ENCODE assay signal across 9 cellular contexts in genomic region chr7:150404172-150404784, GRCh38. TPM values are rescaled to one million over a fixed set of nuclear protein-coding genes. Genes with fewer than 3 reads are reported as not detected.
A peak's percentile ranks its signal among the peaks of the same experiment; 100 is the strongest.
DNase-seq lines count a peak whose midpoint lies in the region; ATAC-seq and TF ChIP-seq lines count a peak whose summit lies in the region.
"Had no signal": no experiment of that assay in that cellular context is flagged by ENCODE, and none has a peak within 500 bp of the region (broad histone marks: within the 10 kb centered on the region; RNA-seq: fewer than 3 reads in every experiment).

No MANE protein-coding gene starts in this region.

- ATAC-seq in CD4-positive, CD25-positive, alpha-beta regulatory T cell (ENCODE audit: low read depth in 2 of 2), result no peak
- no peak for ATAC-seq in naive thymus-derived CD8-positive, alpha-beta T cell
- ATAC-seq in GM21576 (IDR thresholded peaks at IDR 0.05; ENCODE audit: unreplicated experiment), result no peak

- H3K27ac Mint-ChIP-seq in CD4-positive, CD25-positive, alpha-beta regulatory T cell, result peak overlapping the region; percentile 82 to 95 (median 85)
- peak overlapping the region; percentile 89 to 99 (median 95) for H3K27ac Mint-ChIP-seq in naive thymus-derived CD8-positive, alpha-beta T cell

- POLR2A ChIA-PET in naive thymus-derived CD8-positive, alpha-beta T cell (lab: Charles Lee), result interaction anchor here (0.6 to 5.2 kb wide), 16 partner anchors 9 to 1161 kb away, joined by 3 to 96 read pairs (median 4); partner anchors contain the start of genes GIMAP1, GIMAP4, REPIN1 and ZNF775

- peak overlapping the region; percentile 43 for H2AFZ ChIP-seq in OCI-LY3 (ENCODE audit: low read depth, low read length)

- no peak for TF ChIP-seq CTCF in OCI-LY3 (IDR thresholded peaks at IDR 0.05; ENCODE audit: low read depth, low read length)

- H3K4me1 Mint-ChIP-seq in CD4-positive, CD25-positive, alpha-beta regulatory T cell, result peaks cover 0 to 46% (median 30%) of the 10 kb centered on the region in 4 donors
- H3K4me1 Mint-ChIP-seq in naive thymus-derived CD8-positive, alpha-beta T cell, result peaks cover 25 to 54% (median 41%) of the 10 kb centered on the region in 4 donors

- no peaks in the 10 kb centered on the region for H3K9me3 ChIP-seq in CD4-positive, CD25-positive, alpha-beta regulatory T cell (ENCODE audit: control insufficient read depth in 2 of 2, low read length in 2 of 2)
- H3K9me3 ChIP-seq in OCI-LY3 (ENCODE audit: insufficient read depth, low read length) (no peaks in the 10 kb centered on the region), ectodermal cell (ENCODE audit: control insufficient read depth, low read length) (no peaks in the 10 kb centered on the region)

- peak overlapping the region; percentile 97 for H3K9ac ChIP-seq in OCI-LY3 (ENCODE audit: low read length)

- peak overlapping the region; percentile 99 for H3K4me2 ChIP-seq in OCI-LY3 (ENCODE audit: low read length)

- peak overlapping the region; percentile 72 to 99 (median 94) for H3K4me3 Mint-ChIP-seq in CD4-positive, CD25-positive, alpha-beta regulatory T cell
- H3K4me3 Mint-ChIP-seq in naive thymus-derived CD8-positive, alpha-beta T cell, result peak overlapping the region; percentile 79 to 98 (median 94)

- peaks cover 12% of the 10 kb centered on the region for H3K36me3 Mint-ChIP-seq in CD4-positive, CD25-positive, alpha-beta regulatory T cell
- peaks cover 0 to 9% (median 8%) of the 10 kb centered on the region in 3 donors for H3K36me3 Mint-ChIP-seq in naive thymus-derived CD8-positive, alpha-beta T cell

- H3K9me3 Mint-ChIP-seq in CD4-positive, CD25-positive, alpha-beta regulatory T cell, result peaks cover 0 to 1% (median 0%) of the 10 kb centered on the region in 7 donors
- no peaks in the 10 kb centered on the region for H3K9me3 Mint-ChIP-seq in naive thymus-derived CD8-positive, alpha-beta T cell

- 65 to 67% methylated on average over 16 of the region's 16 CpGs for WGBS in ectodermal cell, 2 experiments

- in situ Hi-C loops in G401 (cut with HindIII; ENCODE audit: low sequenced_read_pairs), result no loop called here

- H3K27me3 ChIP-seq in CD4-positive, CD25-positive, alpha-beta regulatory T cell (ENCODE audit: control insufficient read depth, insufficient read depth, low read length), result no peaks in the 10 kb centered on the region
- no peaks in the 10 kb centered on the region for H3K27me3 ChIP-seq in OCI-LY3 (ENCODE audit: low read depth, low read length)
- H3K27me3 ChIP-seq in ectodermal cell (ENCODE audit: control insufficient read depth, insufficient read depth, low read length, poor library complexity, severe bottlenecking), result no peaks in the 10 kb centered on the region

- H3K27me3 Mint-ChIP-seq in CD4-positive, CD25-positive, alpha-beta regulatory T cell, result peaks cover 9% of the 10 kb centered on the region
- no peaks in the 10 kb centered on the region for H3K27me3 Mint-ChIP-seq in naive thymus-derived CD8-positive, alpha-beta T cell

- no peaks in the 10 kb centered on the region for H4K20me1 ChIP-seq in OCI-LY3 (ENCODE audit: insufficient read depth, low read length)

- peak in 1 of 3 donors; percentile 33 for DNase-seq in CD4-positive, CD25-positive, alpha-beta regulatory T cell
- peak in 3 of 10 donors; percentile 15 to 34 (median 29) for DNase-seq in naive thymus-derived CD8-positive, alpha-beta T cell
- DNase-seq in G401 (ENCODE audit: low spot score) (no peak), amniotic stem cell (lab: John Stamatoyannopoulos, UW) (no peak), hypothalamus (lab: John Stamatoyannopoulos, UW) (no peak)

- peaks cover 33% of the 10 kb centered on the region for H3K4me1 ChIP-seq in CD4-positive, CD25-positive, alpha-beta regulatory T cell (ENCODE audit: control insufficient read depth, insufficient read depth, low read length, poor library complexity, severe bottlenecking)
- H3K4me1 ChIP-seq in OCI-LY3 (ENCODE audit: low read length), result peaks cover 54% of the 10 kb centered on the region
- peaks cover 59% of the 10 kb centered on the region for H3K4me1 ChIP-seq in ectodermal cell (ENCODE audit: control insufficient read depth, insufficient read depth, low read length)

- peak overlapping the region; percentile 83 for H3K4me3 ChIP-seq in CD4-positive, CD25-positive, alpha-beta regulatory T cell (ENCODE audit: low read depth, low read length)
- H3K4me3 ChIP-seq in OCI-LY3 (ENCODE audit: low read length) (peak overlapping the region; percentile 85), ectodermal cell (ENCODE audit: insufficient read depth, low read depth, low read length) (peak overlapping the region; percentile 57)

- H3K79me2 ChIP-seq in OCI-LY3 (ENCODE audit: low read length), result peaks cover 40% of the 10 kb centered on the region

- H3K36me3 ChIP-seq in CD4-positive, CD25-positive, alpha-beta regulatory T cell (ENCODE audit: control insufficient read depth, insufficient read depth, low read length), result peaks cover 5% of the 10 kb centered on the region
- H3K36me3 ChIP-seq in OCI-LY3 (replicated peaks; ENCODE audit: low read depth, low read length), result peaks cover 8% of the 10 kb centered on the region
- no peaks in the 10 kb centered on the region for H3K36me3 ChIP-seq in ectodermal cell (ENCODE audit: control insufficient read depth, insufficient read depth, low read length)

- H3K27ac ChIP-seq in CD4-positive, CD25-positive, alpha-beta regulatory T cell (ENCODE audit: insufficient read depth, low read length, poor library complexity, severe bottlenecking), result peak overlapping the region; percentile 84
- peak overlapping the region; percentile 98 for H3K27ac ChIP-seq in OCI-LY3 (ENCODE audit: low read length)
- peak overlapping the region; percentile 70 for H3K27ac ChIP-seq in ectodermal cell (ENCODE audit: insufficient read depth, low read depth, low read length, poor library complexity, severe bottlenecking)

RNA-seq across cellular contexts. Expression of gene ZNF775, which starts 25.1 kb away (rescaled TPM):
- 2.9 TPM for total RNA-seq in CD4-positive, CD25-positive, alpha-beta regulatory T cell
- polyA plus RNA-seq in CD4-positive, CD25-positive, alpha-beta regulatory T cell, result 1 to 10 TPM; 2.2 to 7.6 (median 4.1) TPM
- 16.7 TPM for polyA plus RNA-seq in ectodermal cell (2013, experiment 1 of 4)
- polyA plus RNA-seq in ectodermal cell (2013, experiment 2 of 4), result 14.4 TPM
- 16.5 TPM for polyA plus RNA-seq in ectodermal cell (2013, experiment 3 of 4)
- 15.2 TPM for polyA plus RNA-seq in ectodermal cell (2013, experiment 4 of 4)
- total RNA-seq in naive thymus-derived CD8-positive, alpha-beta T cell, result 1 to 10 TPM; 5.6 to 5.9 TPM
- 1 to 10 TPM; 1.5 to 7.6 (median 3.1) TPM for polyA plus RNA-seq in naive thymus-derived CD8-positive, alpha-beta T cell
- total RNA-seq in G401 (2014; rRNA removed; shearing (Covaris generic)), result 21.0 and 23.4 TPM in 2 replicates

RNA-seq across cellular contexts. Expression of gene REPIN1, which starts 35.7 kb away (rescaled TPM):
- total RNA-seq in CD4-positive, CD25-positive, alpha-beta regulatory T cell, result 40.3 TPM
- polyA plus RNA-seq in CD4-positive, CD25-positive, alpha-beta regulatory T cell, result 10 to 100 TPM; 22.5 to 35.2 (median 26.5) TPM
- polyA plus RNA-seq in ectodermal cell (2013, experiment 1 of 4), result 75.3 TPM
- polyA plus RNA-seq in ectodermal cell (2013, experiment 2 of 4), result 83.3 TPM
- polyA plus RNA-seq in ectodermal cell (2013, experiment 3 of 4), result 73.8 TPM
- 79.6 TPM for polyA plus RNA-seq in ectodermal cell (2013, experiment 4 of 4)
- 100 to 1,000 TPM; 104 to 108 TPM for total RNA-seq in naive thymus-derived CD8-positive, alpha-beta T cell
- polyA plus RNA-seq in naive thymus-derived CD8-positive, alpha-beta T cell, result 10 to 100 TPM; 39.8 to 73.0 (median 49.8) TPM
- total RNA-seq in G401 (2014; rRNA removed; shearing (Covaris generic)), result 266 and 278 TPM in 2 replicates

RNA-seq across cellular contexts. Expression of gene GIMAP8, which starts 46.2 kb away (rescaled TPM):
- 8.0 TPM for total RNA-seq in CD4-positive, CD25-positive, alpha-beta regulatory T cell
- polyA plus RNA-seq in CD4-positive, CD25-positive, alpha-beta regulatory T cell, result 10 to 100 TPM; 11.3 to 30.8 (median 18.4) TPM
- polyA plus RNA-seq in ectodermal cell (2013, experiment 1 of 4), result not detected
- not detected for polyA plus RNA-seq in ectodermal cell (2013, experiment 2 of 4)
- not detected for polyA plus RNA-seq in ectodermal cell (2013, experiment 3 of 4)
- polyA plus RNA-seq in ectodermal cell (2013, experiment 4 of 4), result not detected
- total RNA-seq in naive thymus-derived CD8-positive, alpha-beta T cell, result 10 to 100 TPM; 66.8 to 68.0 TPM
- polyA plus RNA-seq in naive thymus-derived CD8-positive, alpha-beta T cell, result 10 to 100 TPM; 18.9 to 38.9 (median 25.9) TPM
- not detected in 2 replicates for total RNA-seq in G401 (2014; rRNA removed; shearing (Covaris generic))
- total RNA-seq: myocyte had no signal
